In the genomic region with DNA sequence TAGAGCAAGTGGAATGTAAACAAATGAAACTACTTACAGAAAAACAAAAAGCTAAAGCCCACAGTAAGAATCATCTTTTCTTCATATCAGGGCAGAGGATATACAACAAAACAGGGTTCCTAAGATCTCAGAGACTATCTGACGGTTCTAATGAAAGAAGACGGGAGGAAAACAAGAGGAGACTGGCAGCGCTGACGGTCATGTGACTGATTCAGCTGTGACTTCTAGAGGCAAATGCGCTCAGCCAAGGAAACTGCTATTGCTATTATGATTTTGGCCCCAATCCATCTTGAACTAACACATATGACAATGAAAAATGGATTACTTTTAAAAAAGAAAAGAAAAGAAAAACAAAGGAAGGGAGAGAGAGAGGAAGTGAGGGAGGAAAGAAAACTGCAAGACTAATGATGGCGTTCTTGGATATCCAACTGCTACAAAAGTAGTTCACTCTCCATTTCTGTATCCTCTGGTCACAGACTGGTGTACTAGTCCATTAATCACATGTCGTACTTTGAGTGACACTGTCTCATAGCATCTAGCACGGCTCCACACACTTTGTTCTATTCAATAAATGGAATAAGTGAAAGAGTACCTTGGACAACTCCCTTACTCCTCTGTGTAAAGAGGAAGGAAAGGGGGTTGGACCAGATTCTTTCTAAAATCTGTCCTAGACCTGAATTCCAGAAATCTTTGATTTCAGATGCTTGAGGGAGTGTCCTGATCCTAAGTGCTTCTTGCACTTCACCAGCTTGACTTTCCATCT, we compare ENCODE assay signal across 16 cellular contexts.
DNase-seq lines count a peak whose midpoint lies in the region; ATAC-seq, FAIRE-seq and TF ChIP-seq lines count a peak whose summit lies in the region.
"Had no signal": no experiment of that assay in that cellular context is flagged by ENCODE, and none has a peak within 500 bp of the region (broad histone marks: within the 10 kb centered on the region; RNA-seq: fewer than 3 reads in every experiment).

No MANE protein-coding gene starts in this region.

- peak; percentile 5 for DNase-seq in NCI-H2227 treated with DMSO at 0.1 percent for 48 hours (lab: John Stamatoyannopoulos, UW)
- DNase-seq in NCI-H2227 (lab: John Stamatoyannopoulos, UW; ENCODE audit: unreplicated experiment), result no peak
- no peak for DNase-seq in GM12878 (ENCODE audit: low read depth, low spot score)
- no peak for DNase-seq in foreskin fibroblast
- no peak for DNase-seq in effector memory CD8-positive, alpha-beta T cell
- DNase-seq: CD8-positive, alpha-beta T cell; cortex of kidney; left cardiac atrium; uterus had no signal

- H3K27me3 ChIP-seq in GM12878 (replicated peaks in 1 of 2; ENCODE audit: control insufficient read depth in 2 of 2, insufficient read depth in 2 of 2, low read length in 1 of 2) (no peaks in the 10 kb centered on the region), parathyroid adenoma (ENCODE audit: control insufficient read depth, insufficient read depth, low read length) (no peaks in the 10 kb centered on the region)
- H3K27me3 ChIP-seq: hepatocyte, uterus had no signal

- peak overlapping the region in 1 of 2 donors; percentile 52 for H3K4me3 Mint-ChIP-seq in effector memory CD8-positive, alpha-beta T cell

- intact Hi-C loops in GM12878 (cut with micrococcal nuclease; ENCODE audit: unreplicated experiment), result loop anchor here (10.0 kb wide), 1 partner anchor 245 kb away; no protein-coding TSS in a partner anchor

- H3K9ac ChIP-seq in GM12878 (ENCODE audit: control insufficient read depth, insufficient read depth, low read length), result no peak overlapping the region
- H3K9ac ChIP-seq in parathyroid adenoma, result no peak overlapping the region

- WGBS in GM12878 (ENCODE audit: insufficient coverage, insufficient replicate concordance, low lambda C conversion rate, missing lambda C conversion rate), result 86% methylated on average over 8 of the region's 8 CpGs

- H3K9me3 Mint-ChIP-seq in effector memory CD8-positive, alpha-beta T cell, result no peaks in the 10 kb centered on the region
- H3K9me3 Mint-ChIP-seq: CD8-positive, alpha-beta T cell had no signal

- H3K4me3 ChIP-seq in GM12878, result no peak overlapping the region
- H3K4me3 ChIP-seq in parathyroid adenoma (ENCODE audit: low read depth, low read length), result no peak overlapping the region
- no peak overlapping the region for H3K4me3 ChIP-seq in foreskin fibroblast (ENCODE audit: low read depth in 1 of 2, low read length in 2 of 2)
- H3K4me3 ChIP-seq: hepatocyte, SK-N-MC, uterus had no signal

- POLR2A ChIA-PET in GM12878 (lab: Charles Lee), result interaction anchor here (1.2 kb wide), 1 partner anchor 83 kb away, joined by 4 read pairs; no protein-coding TSS in a partner anchor

- TF ChIP-seq EP300 in Ishikawa (IDR thresholded peaks at IDR 0.05; ENCODE audit: borderline replicate concordance) (no peak), GM12878 (IDR thresholded peaks at IDR 0.05; ENCODE audit: borderline replicate concordance in 1 of 2, control insufficient read depth in 1 of 2, low read depth in 2 of 2, low read length in 2 of 2) (no peak)

- no peaks in the 10 kb centered on the region for H3K36me3 Mint-ChIP-seq in effector memory CD8-positive, alpha-beta T cell (ENCODE audit: insufficient read depth)
- H3K36me3 Mint-ChIP-seq: CD8-positive, alpha-beta T cell had no signal

- no peaks in the 10 kb centered on the region for H3K9me3 ChIP-seq in GM12878 (replicated peaks; ENCODE audit: control insufficient read depth, insufficient read depth, low read length)
- no peaks in the 10 kb centered on the region for H3K9me3 ChIP-seq in parathyroid adenoma (ENCODE audit: control insufficient read depth, low read length)
- H3K9me3 ChIP-seq: uterus had no signal

- in situ Hi-C loops in GM12878 (cut with MboI), result loop anchor here (5.0 kb wide), 2 partner anchors 77 to 152 kb away; no protein-coding TSS in a partner anchor

- TF ChIP-seq CTCF in GM12878 (IDR thresholded peaks at IDR 0.05 in 2 of 3, conservative IDR thresholded peaks at IDR 0.05 in 1 of 3; ENCODE audit: control insufficient read depth in 2 of 3, extremely low read depth in 1 of 3, insufficient read depth in 1 of 3, low read depth in 3 of 3, low read length in 3 of 3) (no peak), parathyroid adenoma (IDR thresholded peaks at IDR 0.05) (no peak), foreskin fibroblast (IDR thresholded peaks at IDR 0.05; ENCODE audit: low read depth, low read length) (no peak)

- BruUV-seq in GM12878 (replicated peaks; lab: Mats Ljungman, UMichigan), result no TSS peak

- H3K4me2 ChIP-seq in GM12878 (ENCODE audit: control insufficient read depth, insufficient read depth), result no peak overlapping the region
- no peak overlapping the region for H3K4me2 ChIP-seq in parathyroid adenoma (ENCODE audit: low read length)
- H3K4me2 ChIP-seq: hepatocyte had no signal

- CTCF ChIA-PET in GM12878 (lab: Yijun Ruan, JAX), result interaction anchor here (0.8 to 14.5 kb wide), 14 partner anchors 10 to 206 kb away, joined by 3 to 411 read pairs (median 42); no protein-coding TSS in a partner anchor

- peaks cover 0 to 2% of the 10 kb centered on the region in 2 donors for H3K4me1 Mint-ChIP-seq in effector memory CD8-positive, alpha-beta T cell (ENCODE audit: low read depth in 2 of 2)

- SMC1A ChIA-PET in GM12878 (lab: Charles Lee; ENCODE audit: uncharacterized antibody, unreplicated experiment), result interaction anchor here (1.2 to 31.5 kb wide), 11 partner anchors 10 to 243 kb away, joined by 3 to 912 read pairs (median 18); no protein-coding TSS in a partner anchor

- H3K27ac ChIP-seq in GM12878 (ENCODE audit: control insufficient read depth, insufficient read depth) (no peak overlapping the region), parathyroid adenoma (no peak overlapping the region)
- H3K27ac ChIP-seq: hepatocyte, SK-N-MC, uterus had no signal

- ATAC-seq in GM12878, result no peak
- ATAC-seq in HG03354 (IDR thresholded peaks at IDR 0.05; ENCODE audit: poor library complexity, severe bottlenecking, unreplicated experiment), result no peak
- no peak for ATAC-seq in effector memory CD8-positive, alpha-beta T cell (replicated peaks)
- ATAC-seq: CD8-positive, alpha-beta T cell; left cardiac atrium had no signal

- H3K4me1 ChIP-seq in GM12878 (ENCODE audit: control insufficient read depth, insufficient read depth, low read length), result peaks cover 51% of the 10 kb centered on the region
- H3K4me1 ChIP-seq in parathyroid adenoma, result peaks cover 3% of the 10 kb centered on the region

- H4K20me1 ChIP-seq in GM12878 (ENCODE audit: control insufficient read depth, insufficient read depth), result no peaks in the 10 kb centered on the region

- RAD21 ChIA-PET in GM12878 (lab: Charles Lee; ENCODE audit: unreplicated experiment), result interaction anchor here (2.4 to 20.7 kb wide), 7 partner anchors 11 to 156 kb away, joined by 8 to 272 read pairs (median 23); no protein-coding TSS in a partner anchor

- TF ChIP-seq RAD21 in Ishikawa (IDR thresholded peaks at IDR 0.05; ENCODE audit: low read depth) (no peak), GM12878 (IDR thresholded peaks at IDR 0.05; ENCODE audit: insufficient read depth, low read depth, low read length) (no peak)

- no peaks in the 10 kb centered on the region for H3K36me3 ChIP-seq in GM12878 (ENCODE audit: control insufficient read depth in 2 of 2, insufficient read depth in 2 of 2, low read length in 1 of 2)
- no peaks in the 10 kb centered on the region for H3K36me3 ChIP-seq in parathyroid adenoma (ENCODE audit: control insufficient read depth, insufficient read depth, low read length)
- H3K36me3 ChIP-seq: uterus had no signal

- TF ChIP-seq POLR2A in GM12878 (IDR thresholded peaks at IDR 0.05; ENCODE audit: low read depth, low read length), result no peak

- H3K27ac Mint-ChIP-seq in effector memory CD8-positive, alpha-beta T cell, result peak overlapping the region in 1 of 2 donors; percentile 46
- H3K27ac Mint-ChIP-seq: CD8-positive, alpha-beta T cell had no signal

- H3K79me2 ChIP-seq in GM12878 (ENCODE audit: control insufficient read depth, insufficient read depth, low read length) (no peaks in the 10 kb centered on the region), parathyroid adenoma (no peaks in the 10 kb centered on the region)
- H3K79me2 ChIP-seq: hepatocyte had no signal

- no peak overlapping the region for H2AFZ ChIP-seq in GM12878 (ENCODE audit: control insufficient read depth, low read depth, low read length)
- peak overlapping the region; percentile 57 for H2AFZ ChIP-seq in parathyroid adenoma
- H2AFZ ChIP-seq: hepatocyte had no signal

- H3K27me3 Mint-ChIP-seq in effector memory CD8-positive, alpha-beta T cell, result no peaks in the 10 kb centered on the region

- FAIRE-seq in GM12878 (lab: Jason Lieb, UNC), result no peak
- FAIRE-seq: A204.1, GM12892 had no signal

TF ChIP-seq in GM12878, 131 proteins besides CTCF, POLR2A, EP300 and RAD21 (continues in another document):
- TF ChIP-seq BACH1 (IDR thresholded peaks at IDR 0.05; ENCODE audit: borderline replicate concordance), result no peak
- no peak for TF ChIP-seq SMARCA5 (IDR thresholded peaks at IDR 0.05)
- no peak for TF ChIP-seq TARDBP (IDR thresholded peaks at IDR 0.05; ENCODE audit: borderline replicate concordance)
- TF ChIP-seq ZNF217 (IDR thresholded peaks at IDR 0.05), result no peak
- no peak for TF ChIP-seq ESRRA (IDR thresholded peaks at IDR 0.05; ENCODE audit: low read length)
- no peak for TF ChIP-seq CEBPZ (IDR thresholded peaks at IDR 0.05; ENCODE audit: low read depth, low read length)
